In genomic region chr6:110816677-110817076, GRCh38 we compare ENCODE assay signal across 9 cellular contexts. TPM values are rescaled to one million over a fixed set of nuclear protein-coding genes. Genes with fewer than 3 reads are reported as not detected.
DNase-seq lines count a peak whose midpoint lies in the region; ATAC-seq and TF ChIP-seq lines count a peak whose summit lies in the region.
"Had no signal": no experiment of that assay in that cellular context is flagged by ENCODE, and none has a peak within 500 bp of the region (broad histone marks: within the 10 kb centered on the region; RNA-seq: fewer than 3 reads in every experiment).

No MANE protein-coding gene starts in this region.

- H3K27ac ChIP-seq in CD4-positive, CD25-positive, alpha-beta regulatory T cell (ENCODE audit: insufficient read depth, low read length, poor library complexity, severe bottlenecking), result peak overlapping the region; percentile 95
- H3K27ac ChIP-seq in HUES64 (ENCODE audit: low read depth, low read length), result peak overlapping the region; percentile 81; the same call in 1 of the 2 replicates

- POLR2A ChIA-PET in activated B cell treated with CpG ODN at 0.5 μM for 24 hours (lab: Charles Lee), result interaction anchor here (1.7 to 14.5 kb wide), 5 partner anchors 18 to 141 kb away, joined by 7 to 530 read pairs (median 42); partner anchors contain the start of genes AMD1 and GTF3C6

- no peaks in the 10 kb centered on the region for H3K9me3 ChIP-seq in CD4-positive, CD25-positive, alpha-beta regulatory T cell (ENCODE audit: control insufficient read depth in 2 of 2, low read length in 2 of 2)
- no peaks in the 10 kb centered on the region for H3K9me3 ChIP-seq in HUES64 (ENCODE audit: insufficient read depth, low read depth, low read length)
- H3K9me3 ChIP-seq: body of pancreas had no signal

- no peaks in the 10 kb centered on the region for H3K36me3 Mint-ChIP-seq in CD4-positive, CD25-positive, alpha-beta regulatory T cell
- H3K36me3 Mint-ChIP-seq in activated B cell treated with CpG ODN at 0.5 μM for 24 hours (ENCODE audit: low read depth), result peaks cover 11% of the 10 kb centered on the region
- H3K36me3 Mint-ChIP-seq in naive B cell, result peaks cover 0 to 10% of the 10 kb centered on the region in 2 donors

- CTCF ChIA-PET in activated B cell treated with CpG ODN at 0.5 μM for 24 hours (lab: Charles Lee), result interaction anchor here (1.6 kb wide), 1 partner anchor 62 kb away, joined by 6 read pairs; no protein-coding TSS in a partner anchor

- no peak for TF ChIP-seq CTCF in activated B cell treated with CpG ODN at 0.5 μM for 24 hours (IDR thresholded peaks at IDR 0.05)

- H3K9ac ChIP-seq in HUES64 (ENCODE audit: low read depth, low read length), result no peak overlapping the region; the same call in 1 of the 2 replicates

- H3K36me3 ChIP-seq in CD4-positive, CD25-positive, alpha-beta regulatory T cell (ENCODE audit: control insufficient read depth, insufficient read depth, low read length), result no peaks in the 10 kb centered on the region
- H3K36me3 ChIP-seq in HUES64 (ENCODE audit: insufficient read depth, low read length), result no peaks in the 10 kb centered on the region

- peaks cover 0 to 2% (median 0%) of the 10 kb centered on the region in 7 donors for H3K9me3 Mint-ChIP-seq in CD4-positive, CD25-positive, alpha-beta regulatory T cell
- H3K9me3 Mint-ChIP-seq in activated B cell treated with CpG ODN at 0.5 μM for 24 hours (no peaks in the 10 kb centered on the region), naive B cell (no peaks in the 10 kb centered on the region)

- WGBS in HUES64, result 92% methylated on average over 4 of the region's 4 CpGs

- ATAC-seq in CD4-positive, CD25-positive, alpha-beta regulatory T cell (ENCODE audit: low read depth in 2 of 2), result no peak
- ATAC-seq in activated B cell treated with CpG ODN at 0.5 μM for 24 hours (ENCODE audit: low read depth) (no peak), naive B cell (ENCODE audit: low read depth in 2 of 2) (no peak), HG02588 (IDR thresholded peaks at IDR 0.05; ENCODE audit: unreplicated experiment) (no peak), GM19463 (IDR thresholded peaks at IDR 0.05; ENCODE audit: unreplicated experiment) (no peak)
- ATAC-seq: body of pancreas had no signal

- peaks cover 10% of the 10 kb centered on the region for H3K27me3 Mint-ChIP-seq in CD4-positive, CD25-positive, alpha-beta regulatory T cell
- no peaks in the 10 kb centered on the region for H3K27me3 Mint-ChIP-seq in activated B cell treated with CpG ODN at 0.5 μM for 24 hours
- H3K27me3 Mint-ChIP-seq in naive B cell, result no peaks in the 10 kb centered on the region

- peak overlapping the region; percentile 90 for H3K4me3 ChIP-seq in CD4-positive, CD25-positive, alpha-beta regulatory T cell (ENCODE audit: low read depth, low read length)
- 0 out of 2 replicates have a peak overlapping the region, but pooled peaks have one; percentile 60 for H3K4me3 ChIP-seq in HUES64 (ENCODE audit: low read length)

- intact Hi-C loops in activated B cell treated with CpG ODN at 0.5 μM for 24 hours (cut with micrococcal nuclease), result loop anchor here (5.0 to 10.0 kb wide), 5 partner anchors 289 to 1359 kb away; partner anchors contain the start of genes FAM229B, MICAL1, TRAF3IP2 and TUBE1

- H3K27ac Mint-ChIP-seq in CD4-positive, CD25-positive, alpha-beta regulatory T cell, result peak overlapping the region; percentile 94 to 99 (median 99)
- H3K27ac Mint-ChIP-seq in activated B cell treated with CpG ODN at 0.5 μM for 24 hours, result peak overlapping the region; percentile 96
- peak overlapping the region; percentile 85 to 100 (median 99) for H3K27ac Mint-ChIP-seq in naive B cell

- H3K4me3 Mint-ChIP-seq in CD4-positive, CD25-positive, alpha-beta regulatory T cell, result peak overlapping the region; percentile 95 to 100 (median 98)
- H3K4me3 Mint-ChIP-seq in activated B cell treated with CpG ODN at 0.5 μM for 24 hours, result peak overlapping the region; percentile 96
- peak overlapping the region; percentile 93 to 99 (median 99) for H3K4me3 Mint-ChIP-seq in naive B cell

- peaks cover 7 to 32% (median 25%) of the 10 kb centered on the region in 4 donors for H3K4me1 Mint-ChIP-seq in CD4-positive, CD25-positive, alpha-beta regulatory T cell
- H3K4me1 Mint-ChIP-seq in activated B cell treated with CpG ODN at 0.5 μM for 24 hours (peaks cover 34% of the 10 kb centered on the region), naive B cell (peaks cover 18 to 35% (median 22%) of the 10 kb centered on the region in 3 donors)

- H3K4me1 ChIP-seq in CD4-positive, CD25-positive, alpha-beta regulatory T cell (ENCODE audit: control insufficient read depth, insufficient read depth, low read length, poor library complexity, severe bottlenecking), result peaks cover 19% of the 10 kb centered on the region
- H3K4me1 ChIP-seq in HUES64 (ENCODE audit: insufficient read depth, low read length), result peaks cover 14% of the 10 kb centered on the region

- H3K27me3 ChIP-seq in CD4-positive, CD25-positive, alpha-beta regulatory T cell (ENCODE audit: control insufficient read depth, insufficient read depth, low read length), result no peaks in the 10 kb centered on the region
- H3K27me3 ChIP-seq in HUES64 (ENCODE audit: insufficient read depth, low read length), result no peaks in the 10 kb centered on the region
- H3K27me3 ChIP-seq: body of pancreas had no signal

- peak in 2 of 3 donors; percentile 4 to 38 for DNase-seq in CD4-positive, CD25-positive, alpha-beta regulatory T cell
- DNase-seq in activated B cell treated with CpG ODN at 0.5 μM for 24 hours (no peak), naive B cell (no peak), NCI-H1417 treated with DMSO at 0.1 percent for 48 hours (lab: John Stamatoyannopoulos, UW) (no peak), NCI-H2029 treated with DMSO at 0.1 percent for 48 hours (lab: John Stamatoyannopoulos, UW) (no peak)

RNA-seq across cellular contexts. Expression of gene CDK19, which starts 1.4 kb away (rescaled TPM):
- 16.5 TPM for total RNA-seq in CD4-positive, CD25-positive, alpha-beta regulatory T cell
- polyA plus RNA-seq in CD4-positive, CD25-positive, alpha-beta regulatory T cell, result 1 to 10 TPM; 1.4 to 2.3 (median 1.6) TPM
- 4.3 TPM for polyA plus RNA-seq in HUES64 (2013, experiment 1 of 2)
- 7.1 TPM for polyA plus RNA-seq in HUES64 (2013, experiment 2 of 2)
- total RNA-seq in activated B cell treated with CpG ODN at 0.5 μM for 24 hours, result 27.2 and 31.1 TPM in 2 replicates
- 1 to 10 TPM in 5 of 6 donors, under 1 TPM in 1; 0.51 to 5.4 (median 3.9) TPM for polyA plus RNA-seq in naive B cell (ENCODE audit: low read depth in 6 of 6)

RNA-seq across cellular contexts. Expression of gene AMD1, which starts 57.9 kb away (rescaled TPM):
- 133 TPM for total RNA-seq in CD4-positive, CD25-positive, alpha-beta regulatory T cell
- polyA plus RNA-seq in CD4-positive, CD25-positive, alpha-beta regulatory T cell, result 10 to 100 TPM; 60.6 to 64.4 (median 62.7) TPM
- polyA plus RNA-seq in HUES64 (2013, experiment 1 of 2), result 134 TPM
- 118 TPM for polyA plus RNA-seq in HUES64 (2013, experiment 2 of 2)
- 61.7 and 65.5 TPM in 2 replicates for total RNA-seq in activated B cell treated with CpG ODN at 0.5 μM for 24 hours
- polyA plus RNA-seq in naive B cell (ENCODE audit: low read depth in 6 of 6), result 10 to 100 TPM; 51.3 to 87.5 (median 66.3) TPM

Comparison
In these comparisons a context has a peak if more than half of its experiments do, and no peak if none do; other contexts are left out.
1. DNase-seq: peak in CD4-positive, CD25-positive, alpha-beta regulatory T cell (2 of 3); none in activated B cell treated with CpG ODN at 0.5 μM for 24 hours (single experiment), naive B cell (single experiment), NCI-H1417 treated with DMSO at 0.1 percent for 48 hours (single experiment) and NCI-H2029 treated with DMSO at 0.1 percent for 48 hours (single experiment).
2. Peak in every context shown above with its lines, with median percentiles within 50 percentile points of each other: H3K27ac Mint-ChIP-seq and H3K4me3 Mint-ChIP-seq.